In genomic region chrX:72069380-72070160, GRCh38 we compare ENCODE assay signal across 12 cellular contexts.
DNase-seq lines count a peak whose midpoint lies in the region; ATAC-seq and TF ChIP-seq lines count a peak whose summit lies in the region.
"Had no signal": no experiment of that assay in that cellular context is flagged by ENCODE, and none has a peak within 500 bp of the region (broad histone marks: within the 10 kb centered on the region; RNA-seq: fewer than 3 reads in every experiment).

No MANE protein-coding gene starts in this region.

- peaks cover 0 to 10% (median 4%) of the 10 kb centered on the region in 3 donors for H3K4me1 Mint-ChIP-seq in T-cell

- DNase-seq in DMS53 (lab: John Stamatoyannopoulos, UW) (peak; percentile 51), DMS53 treated with DMSO at 0.1 percent for 48 hours (lab: John Stamatoyannopoulos, UW; ENCODE audit: unreplicated experiment) (no peak), T-cell (no peak), left ventricle myocardium superior (no peak), sciatic nerve (ENCODE audit: low spot score) (no peak), NCI-H2171 treated with DMSO at 0.1 percent for 48 hours (lab: John Stamatoyannopoulos, UW) (no peak), foreskin fibroblast (no peak), NCI-H1436 treated with DMSO at 0.1 percent for 48 hours (lab: John Stamatoyannopoulos, UW) (no peak)
- DNase-seq: activated CD8-positive, alpha-beta T cell treated with anti-CD3 and anti-CD28 coated beads, Interleukin-2, amount 10 ng/mL, durations not matched to agents 7 days and 5 days; Calu3; H9; T-helper 1 cell had no signal

- H3K4me3 Mint-ChIP-seq in T-cell = peak overlapping the region in 2 of 3 donors; percentile 0 to 37
- H3K4me3 Mint-ChIP-seq: activated CD8-positive, alpha-beta T cell treated with anti-CD3 and anti-CD28 coated beads, Interleukin-2, amount 10 ng/mL, durations not matched to agents 7 days and 5 days had no signal

- ATAC-seq in T-cell (replicated peaks in 1 of 4) (no peak), left ventricle myocardium superior (peak; percentile 24), sciatic nerve (peak; percentile 22)
- ATAC-seq: activated CD8-positive, alpha-beta T cell treated with anti-CD3 and anti-CD28 coated beads, Interleukin-2, amount 10 ng/mL, durations not matched to agents 7 days and 5 days had no signal

- CTCF ChIA-PET in T-cell (lab: Charles Lee) = interaction anchor here in 1 of 2 donors (0.6 kb wide), 1 partner anchor 395 kb away, joined by 3 read pairs; no protein-coding TSS in a partner anchor

- H3K36me3 Mint-ChIP-seq in T-cell = no peaks in the 10 kb centered on the region

- TF ChIP-seq CTCF in foreskin fibroblast (IDR thresholded peaks at IDR 0.05; ENCODE audit: low read depth, low read length) = no peak

- H3K9me3 Mint-ChIP-seq in T-cell = no peaks in the 10 kb centered on the region

- no peak overlapping the region for H3K27ac Mint-ChIP-seq in T-cell
- H3K27ac Mint-ChIP-seq: activated CD8-positive, alpha-beta T cell treated with anti-CD3 and anti-CD28 coated beads, Interleukin-2, amount 10 ng/mL, durations not matched to agents 7 days and 5 days; H9 had no signal

- intact Hi-C loops in left ventricle myocardium superior (cut with micrococcal nuclease) = no loop called here
- intact Hi-C loops in sciatic nerve (cut with DNase I) = no loop called here

- H3K27me3 Mint-ChIP-seq in T-cell = peaks cover 26 to 71% of the 10 kb centered on the region in 2 donors

- H3K4me3 ChIP-seq in foreskin fibroblast (ENCODE audit: low read depth in 1 of 2, low read length in 2 of 2) = no peak overlapping the region

- POLR2A ChIA-PET in T-cell (lab: Charles Lee) = no interaction called here

Comparison
In these comparisons a context has a peak if more than half of its experiments do, and no peak if none do; other contexts are left out.
1. ATAC-seq: peak in left ventricle myocardium superior (single experiment) and sciatic nerve (single experiment); none in T-cell (0 of 4).